ENCODE assay signal across 7 cellular contexts in the genomic region with DNA sequence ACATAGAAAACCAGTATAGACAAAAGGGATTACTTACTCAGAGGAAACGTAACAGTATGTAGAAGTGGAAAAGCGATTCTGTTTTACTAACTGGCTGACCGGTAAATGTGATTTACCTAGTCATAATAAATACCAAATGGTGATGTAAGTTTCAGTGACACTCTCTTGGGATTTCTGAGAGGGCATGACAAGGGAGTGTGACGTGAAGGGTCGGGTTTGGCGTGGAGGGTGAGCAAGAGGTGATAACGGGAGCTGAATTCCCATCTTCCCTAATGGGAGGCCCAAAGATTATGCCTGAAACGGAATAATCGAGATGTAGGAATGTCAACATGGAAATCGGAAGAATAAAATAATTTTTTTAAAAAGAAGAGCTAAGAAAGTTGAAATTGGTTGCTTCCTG.
"Had no signal": no experiment of that assay in that cellular context is flagged by ENCODE, and none has a peak within 500 bp of the region (broad histone marks: within the 10 kb centered on the region; RNA-seq: fewer than 3 reads in every experiment).

No MANE protein-coding gene starts in this region.

- H3K9ac ChIP-seq: GM23248 had no signal

- H3K9me3 Mint-ChIP-seq: H9 had no signal

- H3K36me3 Mint-ChIP-seq: IgD-negative memory B cell had no signal

- DNase-seq: HCEC 1CT, KBM-7 had no signal

- H3K27ac ChIP-seq: GM23248 had no signal

- H2AFZ ChIP-seq: GM23248 had no signal

- H3K4me3 ChIP-seq: GM23248 had no signal

- FAIRE-seq: H1, HTR-8/SVneo had no signal

- H3K4me1 Mint-ChIP-seq: IgD-negative memory B cell had no signal

- H3K27ac Mint-ChIP-seq: H9, IgD-negative memory B cell had no signal

- H3K4me3 Mint-ChIP-seq: H9, IgD-negative memory B cell had no signal
